ENCODE assay signal across 26 cellular contexts in the genomic region with DNA sequence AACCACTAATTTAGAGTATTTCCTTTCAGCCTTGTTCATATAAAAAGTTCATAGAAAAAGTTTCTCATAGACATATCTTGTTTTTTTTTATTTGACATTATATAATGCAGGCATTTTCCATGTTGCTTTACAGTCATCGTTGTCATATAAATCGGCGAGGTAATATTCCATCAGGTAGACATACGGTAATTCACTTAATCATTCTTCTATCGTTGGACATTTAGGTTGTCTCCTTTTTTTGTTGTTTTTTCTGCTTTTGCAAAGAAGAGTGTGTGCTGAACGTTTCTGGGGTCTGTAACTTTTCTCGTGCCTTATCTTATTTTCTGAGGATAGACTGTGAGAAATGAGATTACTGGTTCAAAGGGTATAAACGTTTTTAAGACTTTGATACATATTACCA.
DNase-seq lines count a peak whose midpoint lies in the region; ATAC-seq and TF ChIP-seq lines count a peak whose summit lies in the region.
"Had no signal": no experiment of that assay in that cellular context is flagged by ENCODE, and none has a peak within 500 bp of the region (broad histone marks: within the 10 kb centered on the region; RNA-seq: fewer than 3 reads in every experiment).

No MANE protein-coding gene starts in this region.

- no peak overlapping the region for H3K4me3 Mint-ChIP-seq in activated CD4-positive, alpha-beta memory T cell treated with anti-CD3 and anti-CD28 coated beads for 36 hours
- H3K4me3 Mint-ChIP-seq in activated CD4-positive, alpha-beta memory T cell treated with anti-CD3 and anti-CD28 coated beads, Interleukin-2, amount 10 ng/mL, durations not matched to agents 7 days and 5 days = no peak overlapping the region
- no peak overlapping the region for H3K4me3 Mint-ChIP-seq in CD4-positive, CD25-positive, alpha-beta regulatory T cell
- peak overlapping the region; percentile 54 for H3K4me3 Mint-ChIP-seq in activated T-helper 17 cell treated with anti-CD3 and anti-CD28 coated beads, Interleukin-2, amount 50 U/mL, for 72 hours
- H3K4me3 Mint-ChIP-seq: H9 had no signal

- H3K27me3 ChIP-seq in CD4-positive, CD25-positive, alpha-beta regulatory T cell (ENCODE audit: control insufficient read depth, insufficient read depth, low read length) = no peaks in the 10 kb centered on the region
- no peaks in the 10 kb centered on the region for H3K27me3 ChIP-seq in osteoblast (ENCODE audit: insufficient read depth, low read length)
- H3K27me3 ChIP-seq: gastroesophageal sphincter, neutrophil, stomach, tibial artery had no signal

- CTCF ChIA-PET in activated CD4-positive, alpha-beta memory T cell treated with anti-CD3 and anti-CD28 coated beads for 36 hours (lab: Charles Lee) = interaction anchor here (0.6 to 0.7 kb wide), 3 partner anchors 30 to 508 kb away, joined by 3 to 5 read pairs (median 3); no protein-coding TSS in a partner anchor
- CTCF ChIA-PET in activated CD4-positive, alpha-beta memory T cell treated with anti-CD3 and anti-CD28 coated beads, Interleukin-2, amount 10 ng/mL, durations not matched to agents 7 days and 5 days (lab: Charles Lee) = no interaction called here

- H3K27ac Mint-ChIP-seq in activated CD4-positive, alpha-beta memory T cell treated with anti-CD3 and anti-CD28 coated beads for 36 hours = peak overlapping the region; percentile 19
- H3K27ac Mint-ChIP-seq in activated CD4-positive, alpha-beta memory T cell treated with anti-CD3 and anti-CD28 coated beads, Interleukin-2, amount 10 ng/mL, durations not matched to agents 7 days and 5 days = no peak overlapping the region
- H3K27ac Mint-ChIP-seq in CD4-positive, CD25-positive, alpha-beta regulatory T cell = peak overlapping the region in 2 of 3 donors; percentile 4 to 15
- peak overlapping the region; percentile 91 for H3K27ac Mint-ChIP-seq in activated T-helper 17 cell treated with anti-CD3 and anti-CD28 coated beads, Interleukin-2, amount 50 U/mL, for 72 hours
- H3K27ac Mint-ChIP-seq: activated naive CD8-positive, alpha-beta T cell treated with anti-CD3 and anti-CD28 coated beads, Interleukin-2, amount 10 ng/mL, durations not matched to agents 7 days and 5 days; H9; progenitor cell of endocrine pancreas had no signal

- intact Hi-C loops in activated CD4-positive, alpha-beta memory T cell treated with anti-CD3 and anti-CD28 coated beads for 36 hours (cut with micrococcal nuclease) = loop anchor here (1.0 to 5.0 kb wide), 4 partner anchors 45 to 351 kb away; no protein-coding TSS in a partner anchor

- H3K4me1 ChIP-seq in CD4-positive, CD25-positive, alpha-beta regulatory T cell (ENCODE audit: control insufficient read depth, insufficient read depth, low read length, poor library complexity, severe bottlenecking) = peaks cover 8% of the 10 kb centered on the region
- peaks cover 45% of the 10 kb centered on the region for H3K4me1 ChIP-seq in osteoblast (ENCODE audit: insufficient read depth, low read length)

- no peaks in the 10 kb centered on the region for H4K20me1 ChIP-seq in osteoblast (ENCODE audit: insufficient read depth, low read length)

- no peak for DNase-seq in activated CD4-positive, alpha-beta memory T cell treated with anti-CD3 and anti-CD28 coated beads for 36 hours
- no peak for DNase-seq in activated CD4-positive, alpha-beta memory T cell treated with anti-CD3 and anti-CD28 coated beads, Interleukin-2, amount 10 ng/mL, durations not matched to agents 7 days and 5 days
- no peak for DNase-seq in CD4-positive, CD25-positive, alpha-beta regulatory T cell
- DNase-seq in osteoblast (ENCODE audit: insufficient read length, low spot score, missing footprints) (no peak), AG08396 (ENCODE audit: low spot score) (no peak), SW480 (ENCODE audit: low spot score) (no peak), H4 (ENCODE audit: low spot score) (no peak)
- DNase-seq: activated CD4-positive, CD25-positive, alpha-beta regulatory T cell; activated naive CD8-positive, alpha-beta T cell treated with anti-CD3 and anti-CD28 coated beads, Interleukin-2, amount 10 ng/mL, durations not matched to agents 7 days and 5 days; DMS53; H9; left ventricle myocardium superior; NCI-H1105; NCI-H187 treated with DMSO at 0.1 percent for 48 hours; NCI-H748 treated with DMSO at 0.1 percent for 48 hours; stomach; T-cell; tibial artery had no signal

- H3K4me2 ChIP-seq in osteoblast (ENCODE audit: insufficient read depth, low read length) = no peak overlapping the region

- H2AFZ ChIP-seq in osteoblast (ENCODE audit: low read length) = no peak overlapping the region

- no peaks in the 10 kb centered on the region for H3K9me3 ChIP-seq in CD4-positive, CD25-positive, alpha-beta regulatory T cell (ENCODE audit: control insufficient read depth in 2 of 2, low read length in 2 of 2)
- no peaks in the 10 kb centered on the region for H3K9me3 ChIP-seq in osteoblast (ENCODE audit: low read depth, low read length)
- H3K9me3 ChIP-seq: A549, gastroesophageal sphincter, neutrophil, SJSA1, stomach, tibial artery had no signal

- H3K4me1 Mint-ChIP-seq in activated CD4-positive, alpha-beta memory T cell treated with anti-CD3 and anti-CD28 coated beads for 36 hours (ENCODE audit: low read depth) = peaks cover 85% of the 10 kb centered on the region
- H3K4me1 Mint-ChIP-seq in activated CD4-positive, alpha-beta memory T cell treated with anti-CD3 and anti-CD28 coated beads, Interleukin-2, amount 10 ng/mL, durations not matched to agents 7 days and 5 days = peaks cover 52% of the 10 kb centered on the region
- H3K4me1 Mint-ChIP-seq in CD4-positive, CD25-positive, alpha-beta regulatory T cell = peaks cover 4 to 32% (median 26%) of the 10 kb centered on the region in 4 donors
- H3K4me1 Mint-ChIP-seq in activated T-helper 17 cell treated with anti-CD3 and anti-CD28 coated beads, Interleukin-2, amount 50 U/mL, for 72 hours = peaks cover 17% of the 10 kb centered on the region

- TF ChIP-seq CTCF in osteoblast (IDR thresholded peaks at IDR 0.05; ENCODE audit: extremely low read depth, low read depth, low read length) = no peak

- H3K36me3 ChIP-seq in CD4-positive, CD25-positive, alpha-beta regulatory T cell (ENCODE audit: control insufficient read depth, insufficient read depth, low read length) = peaks cover 14% of the 10 kb centered on the region
- H3K36me3 ChIP-seq in osteoblast (ENCODE audit: insufficient read depth, low read length) = no peaks in the 10 kb centered on the region

- H3K4me3 ChIP-seq in CD4-positive, CD25-positive, alpha-beta regulatory T cell (ENCODE audit: low read depth, low read length) = no peak overlapping the region
- no peak overlapping the region for H3K4me3 ChIP-seq in osteoblast (ENCODE audit: insufficient read depth, low read length)
- H3K4me3 ChIP-seq: A549, gastroesophageal sphincter, SJSA1, stomach, tibial artery had no signal

- no peaks in the 10 kb centered on the region for H3K27me3 Mint-ChIP-seq in activated CD4-positive, alpha-beta memory T cell treated with anti-CD3 and anti-CD28 coated beads for 36 hours
- no peaks in the 10 kb centered on the region for H3K27me3 Mint-ChIP-seq in activated CD4-positive, alpha-beta memory T cell treated with anti-CD3 and anti-CD28 coated beads, Interleukin-2, amount 10 ng/mL, durations not matched to agents 7 days and 5 days
- no peaks in the 10 kb centered on the region for H3K27me3 Mint-ChIP-seq in CD4-positive, CD25-positive, alpha-beta regulatory T cell
- H3K27me3 Mint-ChIP-seq in activated T-helper 17 cell treated with anti-CD3 and anti-CD28 coated beads, Interleukin-2, amount 50 U/mL, for 72 hours = no peaks in the 10 kb centered on the region
- H3K27me3 Mint-ChIP-seq: activated naive CD8-positive, alpha-beta T cell treated with anti-CD3 and anti-CD28 coated beads, Interleukin-2, amount 10 ng/mL, durations not matched to agents 7 days and 5 days; IgD-negative memory B cell; progenitor cell of endocrine pancreas; T-cell had no signal

- POLR2A ChIA-PET in activated CD4-positive, alpha-beta memory T cell treated with anti-CD3 and anti-CD28 coated beads for 36 hours (lab: Charles Lee) = interaction anchor here (0.7 kb wide), 1 partner anchor 22 kb away, joined by 3 read pairs; no protein-coding TSS in a partner anchor
- POLR2A ChIA-PET in activated CD4-positive, alpha-beta memory T cell treated with anti-CD3 and anti-CD28 coated beads, Interleukin-2, amount 10 ng/mL, durations not matched to agents 7 days and 5 days (lab: Charles Lee) = interaction anchor here (0.6 kb wide), 1 partner anchor 234 kb away, joined by 3 read pairs; no protein-coding TSS in a partner anchor

- H3K9me3 Mint-ChIP-seq in activated CD4-positive, alpha-beta memory T cell treated with anti-CD3 and anti-CD28 coated beads for 36 hours = no peaks in the 10 kb centered on the region
- no peaks in the 10 kb centered on the region for H3K9me3 Mint-ChIP-seq in activated CD4-positive, alpha-beta memory T cell treated with anti-CD3 and anti-CD28 coated beads, Interleukin-2, amount 10 ng/mL, durations not matched to agents 7 days and 5 days
- peaks cover 0 to 1% (median 0%) of the 10 kb centered on the region in 7 donors for H3K9me3 Mint-ChIP-seq in CD4-positive, CD25-positive, alpha-beta regulatory T cell
- H3K9me3 Mint-ChIP-seq in activated T-helper 17 cell treated with anti-CD3 and anti-CD28 coated beads, Interleukin-2, amount 50 U/mL, for 72 hours = no peaks in the 10 kb centered on the region
- H3K9me3 Mint-ChIP-seq: activated naive CD8-positive, alpha-beta T cell treated with anti-CD3 and anti-CD28 coated beads, Interleukin-2, amount 10 ng/mL, durations not matched to agents 7 days and 5 days; H9; IgD-negative memory B cell; T-cell had no signal

- ATAC-seq in CD4-positive, CD25-positive, alpha-beta regulatory T cell (ENCODE audit: low read depth in 2 of 2) = no peak
- no peak for ATAC-seq in activated T-helper 17 cell treated with anti-CD3 and anti-CD28 coated beads, Interleukin-2, amount 50 U/mL, for 72 hours (replicated peaks)
- ATAC-seq: gastroesophageal sphincter, left ventricle myocardium superior, sciatic nerve had no signal

- no peak overlapping the region for H3K27ac ChIP-seq in CD4-positive, CD25-positive, alpha-beta regulatory T cell (ENCODE audit: insufficient read depth, low read length, poor library complexity, severe bottlenecking)
- H3K27ac ChIP-seq in osteoblast (ENCODE audit: low read depth, low read length) = peak overlapping the region; percentile 67
- H3K27ac ChIP-seq: gastroesophageal sphincter, neutrophil, SJSA1, tibial artery had no signal

- H3K36me3 Mint-ChIP-seq in activated CD4-positive, alpha-beta memory T cell treated with anti-CD3 and anti-CD28 coated beads for 36 hours = peaks cover 18% of the 10 kb centered on the region
- H3K36me3 Mint-ChIP-seq in activated CD4-positive, alpha-beta memory T cell treated with anti-CD3 and anti-CD28 coated beads, Interleukin-2, amount 10 ng/mL, durations not matched to agents 7 days and 5 days (ENCODE audit: low read depth) = peaks cover 31% of the 10 kb centered on the region
- H3K36me3 Mint-ChIP-seq in CD4-positive, CD25-positive, alpha-beta regulatory T cell = peaks cover 43% of the 10 kb centered on the region
- peaks cover 28% of the 10 kb centered on the region for H3K36me3 Mint-ChIP-seq in activated T-helper 17 cell treated with anti-CD3 and anti-CD28 coated beads, Interleukin-2, amount 50 U/mL, for 72 hours (ENCODE audit: low read depth)

- no peaks in the 10 kb centered on the region for H3K79me2 ChIP-seq in osteoblast (ENCODE audit: insufficient read depth, low read length)
